In genomic region chr6:119273799-119274595, GRCh38 we compare ENCODE assay signal across 14 cellular contexts.
DNase-seq lines count a peak whose midpoint lies in the region; ATAC-seq, FAIRE-seq and TF ChIP-seq lines count a peak whose summit lies in the region.
"Had no signal": no experiment of that assay in that cellular context is flagged by ENCODE, and none has a peak within 500 bp of the region (broad histone marks: within the 10 kb centered on the region; RNA-seq: fewer than 3 reads in every experiment).

No MANE protein-coding gene starts in this region.

- peaks cover 23 to 75% of the 10 kb centered on the region in 2 experiments for H3K36me3 ChIP-seq in HepG2 (replicated peaks in 1 of 2; ENCODE audit: control insufficient read depth in 1 of 2, insufficient read depth in 2 of 2, low read length in 2 of 2)
- peaks cover 0 to 11% (median 8%) of the 10 kb centered on the region in 3 donors for H3K36me3 ChIP-seq in tibial artery
- H3K36me3 ChIP-seq: vagina had no signal

- peaks cover 5% of the 10 kb centered on the region for H3K36me3 Mint-ChIP-seq in chondrocyte (ENCODE audit: low read depth)
- H3K36me3 Mint-ChIP-seq in activated CD8-positive, alpha-beta T cell treated with anti-CD3 and anti-CD28 coated beads, Interleukin-2, amount 10 ng/mL, durations not matched to agents 7 days and 5 days (ENCODE audit: low read depth) = peaks cover 34% of the 10 kb centered on the region

- H4K20me1 ChIP-seq in HepG2 (ENCODE audit: insufficient read depth, low read length) = peaks cover 30% of the 10 kb centered on the region

- peaks cover 15% of the 10 kb centered on the region for H3K4me1 Mint-ChIP-seq in chondrocyte (ENCODE audit: low read depth)
- H3K4me1 Mint-ChIP-seq in activated CD8-positive, alpha-beta T cell treated with anti-CD3 and anti-CD28 coated beads, Interleukin-2, amount 10 ng/mL, durations not matched to agents 7 days and 5 days (ENCODE audit: low read depth) = peaks cover 3% of the 10 kb centered on the region

- H3K4me1 ChIP-seq in HepG2 (ENCODE audit: insufficient read depth, low read length) = peaks cover 6% of the 10 kb centered on the region
- H3K4me1 ChIP-seq in tibial artery = peaks cover 0 to 16% (median 0%) of the 10 kb centered on the region in 4 donors
- H3K4me1 ChIP-seq: heart right ventricle had no signal

- H2AFZ ChIP-seq in HepG2 (ENCODE audit: low read length) = no peak overlapping the region

- H3K79me2 ChIP-seq in HepG2 (ENCODE audit: insufficient read depth, low read length) = peaks cover 53% of the 10 kb centered on the region

- intact Hi-C loops in HepG2 (cut with micrococcal nuclease; ENCODE audit: unreplicated experiment) = no loop called here
- intact Hi-C loops in tibial artery (cut with DNase I; ENCODE audit: low total_unique reads) = no loop called here

- H3K27ac ChIP-seq in AG04450 (ENCODE audit: low read depth, low read length) (no peak overlapping the region), HepG2 (ENCODE audit: extremely low read length, insufficient read depth, low read length) (no peak overlapping the region), tibial artery (no peak overlapping the region)
- H3K27ac ChIP-seq: lower lobe of right lung, vagina had no signal

- CTCF ChIA-PET in AG04450 (lab: Charles Lee) = interaction anchor here (0.9 to 1.1 kb wide), 2 partner anchors 9 to 126 kb away, joined by 3 to 4 read pairs; no protein-coding TSS in a partner anchor
- CTCF ChIA-PET in HepG2 (lab: Yijun Ruan, JAX; ENCODE audit: low intra/inter-chr PET ratio, low total read pairs) = no interaction called here
- CTCF ChIA-PET in activated CD8-positive, alpha-beta T cell treated with anti-CD3 and anti-CD28 coated beads, Interleukin-2, amount 10 ng/mL, durations not matched to agents 7 days and 5 days (lab: Charles Lee) = interaction anchor here (0.7 to 1.0 kb wide), 2 partner anchors 69 to 1180 kb away, joined by 3 read pairs; no protein-coding TSS in a partner anchor

- WGBS in HepG2 (ENCODE audit: low lambda C conversion rate) = 94% methylated on average over 2 of the region's 2 CpGs

- TF ChIP-seq EP300 in HepG2 (IDR thresholded peaks at IDR 0.05; ENCODE audit: low read depth in 2 of 2, low read length in 2 of 2) (no peak), HepG2 (CRISPR knock-in tag; IDR thresholded peaks at IDR 0.05; ENCODE audit: borderline replicate concordance) (no peak)

- TF ChIP-seq RAD21 in HepG2 (CRISPR knock-in tag; IDR thresholded peaks at IDR 0.05) = no peak

- DNase-seq in AG04450 (ENCODE audit: low read depth, low spot score) (peak; percentile 47), HFF-Myc (ENCODE audit: extremely low read depth, low read depth) (peak; percentile 55), chondrocyte (ENCODE audit: low spot score) (no peak), HepG2 (ENCODE audit: low spot score) (no peak), tibial artery (no peak)
- no peak for DNase-seq in activated CD8-positive, alpha-beta T cell treated with anti-CD3 and anti-CD28 coated beads, Interleukin-2, amount 10 ng/mL, durations not matched to agents 7 days and 5 days
- DNase-seq: CD4-positive, CD25-positive, alpha-beta regulatory T cell; dermis blood vessel endothelial cell; heart right ventricle; lower lobe of right lung had no signal

- POLR2A ChIA-PET in AG04450 (lab: Yijun Ruan, JAX) (no interaction called here), HepG2 (lab: Yijun Ruan, JAX) (no interaction called here)
- POLR2A ChIA-PET in activated CD8-positive, alpha-beta T cell treated with anti-CD3 and anti-CD28 coated beads, Interleukin-2, amount 10 ng/mL, durations not matched to agents 7 days and 5 days (lab: Charles Lee) = no interaction called here

- no peak for FAIRE-seq in HepG2 (lab: Jason Lieb, UNC)

- no peak overlapping the region for H3K4me3 Mint-ChIP-seq in chondrocyte (ENCODE audit: unreplicated experiment)
- H3K4me3 Mint-ChIP-seq in activated CD8-positive, alpha-beta T cell treated with anti-CD3 and anti-CD28 coated beads, Interleukin-2, amount 10 ng/mL, durations not matched to agents 7 days and 5 days = no peak overlapping the region
- H3K4me3 Mint-ChIP-seq: CD4-positive, CD25-positive, alpha-beta regulatory T cell had no signal

- no peak for TF ChIP-seq POLR2A in HepG2 (IDR thresholded peaks at IDR 0.05; ENCODE audit: insufficient read depth in 1 of 2, low read depth in 2 of 2, low read length in 2 of 2)

- H3K9me3 Mint-ChIP-seq in chondrocyte (ENCODE audit: low read depth) = peaks cover 12% of the 10 kb centered on the region
- peaks cover 20% of the 10 kb centered on the region for H3K9me3 Mint-ChIP-seq in activated CD8-positive, alpha-beta T cell treated with anti-CD3 and anti-CD28 coated beads, Interleukin-2, amount 10 ng/mL, durations not matched to agents 7 days and 5 days (ENCODE audit: insufficient read depth)

- ATAC-seq in HepG2 (no peak), HG02840 (IDR thresholded peaks at IDR 0.05; ENCODE audit: low FRiP score, unreplicated experiment) (no peak), HG03175 (IDR thresholded peaks at IDR 0.05; ENCODE audit: unreplicated experiment) (no peak)
- no peak for ATAC-seq in activated CD8-positive, alpha-beta T cell treated with anti-CD3 and anti-CD28 coated beads, Interleukin-2, amount 10 ng/mL, durations not matched to agents 7 days and 5 days
- ATAC-seq: activated naive CD4-positive, alpha-beta T cell treated with anti-CD3 and anti-CD28 coated beads, Interleukin-2, amount 50 U/mL, for 72 hours had no signal

- H3K27me3 ChIP-seq in AG04450 (ENCODE audit: control insufficient read depth, insufficient read depth, low read length) (no peaks in the 10 kb centered on the region), HepG2 (ENCODE audit: control insufficient read depth in 1 of 2, insufficient read depth in 2 of 2, low read length in 2 of 2) (no peaks in the 10 kb centered on the region), tibial artery (no peaks in the 10 kb centered on the region)
- H3K27me3 ChIP-seq: heart right ventricle, vagina had no signal

- H3K27me3 Mint-ChIP-seq in chondrocyte (ENCODE audit: low read depth) = no peaks in the 10 kb centered on the region
- H3K27me3 Mint-ChIP-seq in activated CD8-positive, alpha-beta T cell treated with anti-CD3 and anti-CD28 coated beads, Interleukin-2, amount 10 ng/mL, durations not matched to agents 7 days and 5 days (ENCODE audit: low read depth) = no peaks in the 10 kb centered on the region
- H3K27me3 Mint-ChIP-seq: CD4-positive, CD25-positive, alpha-beta regulatory T cell had no signal

- H3K9me3 ChIP-seq in AG04450 (ENCODE audit: control insufficient read depth, insufficient read depth, low read length) = peaks cover 5% of the 10 kb centered on the region; the same call in 1 of the 2 replicates
- H3K9me3 ChIP-seq in HepG2 (ENCODE audit: low read length) = peaks cover 23% of the 10 kb centered on the region
- peaks cover 0 to 17% (median 0%) of the 10 kb centered on the region in 3 donors for H3K9me3 ChIP-seq in tibial artery
- H3K9me3 ChIP-seq: vagina had no signal

- TF ChIP-seq CTCF in AG04450 (IDR thresholded peaks at IDR 0.05; ENCODE audit: low read depth, low read length) (no peak), HFF-Myc (IDR thresholded peaks at IDR 0.05; ENCODE audit: low read depth, low read length, missing control alignments) (no peak), chondrocyte (IDR thresholded peaks at IDR 0.05) (no peak), HepG2 (CRISPR knock-in tag; IDR thresholded peaks at IDR 0.05) (no peak), tibial artery (IDR thresholded peaks at IDR 0.05) (no peak)

- in situ Hi-C loops in HepG2 (cut with HindIII; ENCODE audit: extremely low pct_ligation_motif_present, low pct_unique_long_range_greater_than_20kb) = no loop called here

- H3K4me2 ChIP-seq in HepG2 (ENCODE audit: low read depth, low read length) = no peak overlapping the region

- no TSS peak for BruUV-seq in HepG2 (replicated peaks; lab: Mats Ljungman, UMichigan)

- no peak overlapping the region for H3K9ac ChIP-seq in HepG2 (ENCODE audit: insufficient read depth, low read depth, low read length)

- H3K27ac Mint-ChIP-seq in chondrocyte (ENCODE audit: unreplicated experiment) = peak overlapping the region; percentile 50
- no peak overlapping the region for H3K27ac Mint-ChIP-seq in activated CD8-positive, alpha-beta T cell treated with anti-CD3 and anti-CD28 coated beads, Interleukin-2, amount 10 ng/mL, durations not matched to agents 7 days and 5 days
- H3K27ac Mint-ChIP-seq: activated naive CD4-positive, alpha-beta T cell treated with anti-CD3 and anti-CD28 coated beads, Interleukin-2, amount 50 U/mL, for 72 hours; CD4-positive, CD25-positive, alpha-beta regulatory T cell had no signal

- H3K4me3 ChIP-seq in AG04450 (ENCODE audit: low read depth, low read length) (no peak overlapping the region), HFF-Myc (replicated peaks; ENCODE audit: low read depth, low read length) (no peak overlapping the region), HepG2 (replicated peaks in 1 of 3; ENCODE audit: insufficient read depth in 1 of 3, low read depth in 2 of 3, low read length in 3 of 3) (no peak overlapping the region), tibial artery (no peak overlapping the region)
- H3K4me3 ChIP-seq: heart right ventricle, lower lobe of right lung, vagina had no signal

TF ChIP-seq in HepG2, 621 proteins besides CTCF, POLR2A, EP300 and RAD21:
- TF ChIP-seq SRY (CRISPR knock-in tag; IDR thresholded peaks at IDR 0.05) = no peak
- 0 out of 2 replicates have a peak, but pooled peaks have one; percentile 30 for TF ChIP-seq MAFG (CRISPR knock-in tag; IDR thresholded peaks at IDR 0.05)
- no peak for TF ChIP-seq ZNF883 (CRISPR knock-in tag; IDR thresholded peaks at IDR 0.05; ENCODE audit: not compliant biosample characterization)
- TF ChIP-seq MAFK (conservative IDR thresholded peaks at IDR 0.05 in 1 of 2, IDR thresholded peaks at IDR 0.05 in 1 of 2; ENCODE audit: low read length in 2 of 2) = peak; percentile 99 to 100
- no peak for TF ChIP-seq ZNF446 (CRISPR knock-in tag; IDR thresholded peaks at IDR 0.05)
- no peak for TF ChIP-seq RNF2 (conservative IDR thresholded peaks at IDR 0.05; ENCODE audit: low read depth)
- peak; percentile 69 for TF ChIP-seq RBM22 (optimal IDR thresholded peaks at IDR 0.05; ENCODE audit: low read length)
- peak; percentile 39 for TF ChIP-seq CEBPG (CRISPR knock-in tag; IDR thresholded peaks at IDR 0.05)
- no peak for TF ChIP-seq GPN1 (CRISPR knock-in tag; IDR thresholded peaks at IDR 0.05; ENCODE audit: borderline replicate concordance)
- TF ChIP-seq ATF4 (CRISPR knock-in tag; IDR thresholded peaks at IDR 0.05) = peak in 1 of 2 experiments; percentile 67; a peak in 2 of 4 replicates
- TF ChIP-seq MAFF (IDR thresholded peaks at IDR 0.05; ENCODE audit: low read depth, low read length) = peak; percentile 100

Comparison
In these comparisons a context has a peak if more than half of its experiments do, and no peak if none do; other contexts are left out.
1. DNase-seq: peak in AG04450 (single experiment) and HFF-Myc (single experiment); none in chondrocyte (single experiment), HepG2 (single experiment), tibial artery (0 of 2) and activated CD8-positive, alpha-beta T cell treated with anti-CD3 and anti-CD28 coated beads, Interleukin-2, amount 10 ng/mL, durations not matched to agents 7 days and 5 days (single experiment).